ENCODE assay signal across 1 cellular context in the genomic region with DNA sequence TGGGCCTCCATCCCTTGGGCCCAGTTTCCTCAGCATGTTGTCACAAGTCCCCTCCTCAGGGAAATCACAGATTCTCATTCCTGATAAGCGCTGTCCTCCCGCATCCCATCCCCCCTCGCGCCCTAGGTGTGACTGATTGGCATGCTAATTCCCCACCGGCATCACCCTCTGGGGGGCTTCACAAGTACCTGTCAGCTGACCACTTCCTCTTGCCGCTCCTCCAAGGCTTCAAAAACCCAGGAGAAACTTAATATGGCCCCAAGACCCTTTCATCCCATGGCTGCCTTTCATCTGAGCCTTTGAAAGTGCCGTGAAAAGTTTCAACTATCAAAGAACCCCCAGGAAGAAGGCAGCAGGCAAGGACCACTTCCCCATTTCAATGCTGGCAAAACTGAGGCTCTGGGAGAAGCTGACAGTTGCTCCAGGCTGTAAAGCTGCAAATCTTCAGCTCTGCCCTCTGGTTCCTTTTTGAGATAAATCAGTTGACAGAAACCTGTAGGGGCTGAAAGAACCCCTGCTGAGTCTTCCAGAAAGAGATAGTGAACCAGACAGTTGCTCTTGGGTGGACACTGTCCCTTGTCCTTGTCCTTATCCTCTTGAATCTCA.
TF ChIP-seq lines count a peak whose summit lies in the region.

No MANE protein-coding gene starts in this region.

TF ChIP-seq in K562, 482 proteins besides CTCF, POLR2A, EP300 and RAD21 (continued from another document):
- TF ChIP-seq, protein P1, sequence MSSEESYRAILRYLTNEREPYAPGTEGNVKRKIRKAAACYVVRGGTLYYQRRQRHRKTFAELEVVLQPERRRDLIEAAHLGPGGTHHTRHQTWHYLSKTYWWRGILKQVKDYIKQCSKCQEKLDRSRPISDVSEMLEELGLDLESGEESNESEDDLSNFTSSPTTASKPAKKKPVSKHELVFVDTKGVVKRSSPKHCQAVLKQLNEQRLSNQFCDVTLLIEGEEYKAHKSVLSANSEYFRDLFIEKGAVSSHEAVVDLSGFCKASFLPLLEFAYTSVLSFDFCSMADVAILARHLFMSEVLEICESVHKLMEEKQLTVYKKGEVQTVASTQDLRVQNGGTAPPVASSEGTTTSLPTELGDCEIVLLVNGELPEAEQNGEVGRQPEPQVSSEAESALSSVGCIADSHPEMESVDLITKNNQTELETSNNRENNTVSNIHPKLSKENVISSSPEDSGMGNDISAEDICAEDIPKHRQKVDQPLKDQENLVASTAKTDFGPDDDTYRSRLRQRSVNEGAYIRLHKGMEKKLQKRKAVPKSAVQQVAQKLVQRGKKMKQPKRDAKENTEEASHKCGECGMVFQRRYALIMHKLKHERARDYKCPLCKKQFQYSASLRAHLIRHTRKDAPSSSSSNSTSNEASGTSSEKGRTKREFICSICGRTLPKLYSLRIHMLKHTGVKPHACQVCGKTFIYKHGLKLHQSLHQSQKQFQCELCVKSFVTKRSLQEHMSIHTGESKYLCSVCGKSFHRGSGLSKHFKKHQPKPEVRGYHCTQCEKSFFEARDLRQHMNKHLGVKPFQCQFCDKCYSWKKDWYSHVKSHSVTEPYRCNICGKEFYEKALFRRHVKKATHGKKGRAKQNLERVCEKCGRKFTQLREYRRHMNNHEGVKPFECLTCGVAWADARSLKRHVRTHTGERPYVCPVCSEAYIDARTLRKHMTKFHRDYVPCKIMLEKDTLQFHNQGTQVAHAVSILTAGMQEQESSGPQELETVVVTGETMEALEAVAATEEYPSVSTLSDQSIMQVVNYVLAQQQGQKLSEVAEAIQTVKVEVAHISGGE (CRISPR knock-in tag; IDR thresholded peaks at IDR 0.05) = no peak
- TF ChIP-seq XRCC5 (IDR thresholded peaks at IDR 0.05; ENCODE audit: low read depth, low read length) = no peak
- TF ChIP-seq HDAC2 (IDR thresholded peaks at IDR 0.05) = no peak
